Comparison of ENCODE assay signal across 20 cellular contexts in genomic region chr1:38651669-38652068, GRCh38.
"Had no signal": no experiment of that assay in that cellular context is flagged by ENCODE, and none has a peak within 500 bp of the region (broad histone marks: within the 10 kb centered on the region; RNA-seq: fewer than 3 reads in every experiment).

No MANE protein-coding gene starts in this region.

- DNase-seq: colonic mucosa; effector CD4-positive, alpha-beta T cell; endodermal cell; glutamatergic neuron; immature natural killer cell; kidney; left cardiac atrium; left ventricle myocardium inferior; mucosa of descending colon; naive thymus-derived CD8-positive, alpha-beta T cell; ovary; small intestine; stimulated activated CD4-positive, alpha-beta T cell treated with anti-CD3 and anti-CD28 coated beads, Interleukin-12 subunit alpha, Interleukin-12 subunit beta, amount 100 ng/mL, for 4 hours; stimulated activated naive CD4-positive, alpha-beta T cell; thyroid gland had no signal

- H3K9me3 ChIP-seq: colonic mucosa, esophagus muscularis mucosa, gastroesophageal sphincter, left ventricle myocardium inferior, mucosa of descending colon, ovary, right atrium auricular region, thyroid gland had no signal

- H3K4me3 ChIP-seq: colonic mucosa, esophagus muscularis mucosa, gastroesophageal sphincter, left ventricle myocardium inferior, mucosa of descending colon, ovary, right atrium auricular region, thyroid gland had no signal

- H3K27me3 ChIP-seq: colonic mucosa, ovary, right atrium auricular region, thyroid gland had no signal

- FAIRE-seq: endothelial cell of umbilical vein, kidney, small intestine, urothelium cell line had no signal

- H3K4me1 ChIP-seq: colonic mucosa, esophagus muscularis mucosa, gastroesophageal sphincter, left ventricle myocardium inferior, right atrium auricular region, thyroid gland had no signal

- H3K27ac ChIP-seq: colonic mucosa, esophagus muscularis mucosa, gastroesophageal sphincter, left ventricle myocardium inferior, ovary, right atrium auricular region, thyroid gland had no signal

- H3K36me3 ChIP-seq: colonic mucosa, esophagus muscularis mucosa, gastroesophageal sphincter, left ventricle myocardium inferior, ovary, right atrium auricular region, thyroid gland had no signal

- ATAC-seq: gastroesophageal sphincter; left cardiac atrium; mucosa of descending colon; naive thymus-derived CD8-positive, alpha-beta T cell had no signal
